8 cellular contexts compared by ENCODE assay signal in the genomic region with DNA sequence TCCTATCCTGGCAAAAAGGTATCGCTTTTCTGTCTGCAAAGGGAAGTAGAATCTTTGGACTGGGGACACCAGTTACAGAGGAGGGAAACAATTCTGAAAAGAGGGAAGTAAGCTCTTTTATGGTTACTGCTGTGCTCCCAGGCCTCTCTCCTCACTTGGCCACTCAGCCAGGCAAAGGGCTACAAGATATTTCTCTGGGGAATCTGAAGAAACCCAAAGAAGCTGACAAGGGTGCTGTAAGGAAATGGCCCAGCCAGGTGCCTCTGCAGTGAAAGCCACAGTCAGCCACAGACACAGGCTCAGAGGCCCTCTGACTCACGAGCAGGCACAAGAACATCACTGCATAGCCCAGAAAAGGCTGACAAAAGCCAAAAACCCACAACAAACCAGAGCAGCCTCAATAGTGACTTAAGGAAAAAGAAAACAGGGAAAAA. TPM values are rescaled to one million over a fixed set of nuclear protein-coding genes. Genes with fewer than 3 reads are reported as not detected.
DNase-seq lines count a peak whose midpoint lies in the region; ATAC-seq and TF ChIP-seq lines count a peak whose summit lies in the region.

No MANE protein-coding gene starts in this region.

- intact Hi-C loops in prostate gland (cut with DNase I), result loop anchor here (10.0 kb wide), 1 partner anchor 325 kb away; a partner anchor contains a TSS

- H3K36me3 ChIP-seq in endocrine pancreas (ENCODE audit: control insufficient read depth, insufficient read depth, low read length) (no peaks in the 10 kb centered on the region), prostate gland (no peaks in the 10 kb centered on the region)

- 61% methylated on average over 2 of the region's 2 CpGs for WGBS in prostate gland

- ATAC-seq in HG03571 (IDR thresholded peaks at IDR 0.05; ENCODE audit: unreplicated experiment), result peak; percentile 52
- no peak for ATAC-seq in HG02840 (IDR thresholded peaks at IDR 0.05; ENCODE audit: low FRiP score, unreplicated experiment)

- H3K27me3 ChIP-seq in endocrine pancreas (ENCODE audit: control insufficient read depth, insufficient read depth, low read length) (no peaks in the 10 kb centered on the region), prostate gland (replicated peaks; ENCODE audit: insufficient read depth) (no peaks in the 10 kb centered on the region)

- no peak overlapping the region for H3K4me3 ChIP-seq in endocrine pancreas (ENCODE audit: control insufficient read depth, insufficient read depth, low read length)
- H3K4me3 ChIP-seq in prostate gland, result no peak overlapping the region

- TF ChIP-seq CTCF in prostate gland (IDR thresholded peaks at IDR 0.05), result no peak

- no peak overlapping the region for H3K27ac ChIP-seq in prostate gland

- TF ChIP-seq POLR2A in GM19099 (IDR thresholded peaks at IDR 0.05; ENCODE audit: extremely low read depth, insufficient read length, low read depth), result peak; percentile 50
- no peak for TF ChIP-seq POLR2A in prostate gland (IDR thresholded peaks at IDR 0.05)

- H3K9ac ChIP-seq in endocrine pancreas (ENCODE audit: control insufficient read depth, insufficient read depth, low read length), result peak overlapping the region; percentile 24

- no peaks in the 10 kb centered on the region for H3K4me1 ChIP-seq in endocrine pancreas (ENCODE audit: control insufficient read depth, insufficient read depth, low read length)
- H3K4me1 ChIP-seq in prostate gland (replicated peaks), result no peaks in the 10 kb centered on the region

- peak; percentile 35 to 42 for DNase-seq in activated CD4-positive, alpha-beta T cell treated with anti-CD3 and anti-CD28 coated beads for 24 hours (ENCODE audit: low read depth in 2 of 2)
- DNase-seq in stimulated activated CD4-positive, alpha-beta T cell treated with anti-CD3 and anti-CD28 coated beads, Interleukin-1b, Interleukin-23, amount 100 ng/mL, for 4 hours (ENCODE audit: low read depth in 2 of 2), result peak; percentile 41 to 61
- DNase-seq in dedifferentiated amniotic fluid mesenchymal stem cell (ENCODE audit: extremely low spot score) (no peak), prostate gland (ENCODE audit: low spot score) (no peak)

- no peaks in the 10 kb centered on the region for H3K9me3 ChIP-seq in endocrine pancreas (ENCODE audit: control insufficient read depth, low read length)
- no peaks in the 10 kb centered on the region for H3K9me3 ChIP-seq in prostate gland

RNA-seq across cellular contexts. Expression of a gene that starts 5.8 kb away (rescaled TPM):
- total RNA-seq in prostate gland, result 100 to 1,000 TPM; 529 to 612 TPM

RNA-seq across cellular contexts. Expression of a gene that starts 6.0 kb away (rescaled TPM):
- total RNA-seq in prostate gland, result 100 to 1,000 TPM; 202 to 284 TPM

RNA-seq across cellular contexts. Expression of a gene that starts 46.4 kb away (rescaled TPM):
- 10 to 100 TPM; 32.4 to 35.9 TPM for total RNA-seq in prostate gland

Comparison
In these comparisons a context has a peak if more than half of its experiments do, and no peak if none do; other contexts are left out.
1. DNase-seq: peak in activated CD4-positive, alpha-beta T cell treated with anti-CD3 and anti-CD28 coated beads for 24 hours (2 of 2) and stimulated activated CD4-positive, alpha-beta T cell treated with anti-CD3 and anti-CD28 coated beads, Interleukin-1b, Interleukin-23, amount 100 ng/mL, for 4 hours (2 of 2); none in dedifferentiated amniotic fluid mesenchymal stem cell (single experiment) and prostate gland (single experiment).